22 cellular contexts compared by ENCODE assay signal in genomic region chr3:39196034-39196433, GRCh38. TPM values are rescaled to one million over a fixed set of nuclear protein-coding genes. Genes with fewer than 3 reads are reported as not detected.
A peak's percentile ranks its signal among the peaks of the same experiment; 100 is the strongest.
DNase-seq lines count a peak whose midpoint lies in the region; ATAC-seq, FAIRE-seq and TF ChIP-seq lines count a peak whose summit lies in the region.
"Had no signal": no experiment of that assay in that cellular context is flagged by ENCODE, and none has a peak within 500 bp of the region (broad histone marks: within the 10 kb centered on the region; RNA-seq: fewer than 3 reads in every experiment).

No MANE protein-coding gene starts in this region.

- H3K27me3 ChIP-seq in right atrium auricular region (no peaks in the 10 kb centered on the region), heart right ventricle (no peaks in the 10 kb centered on the region), astrocyte (ENCODE audit: insufficient read depth, low read length) (peaks cover 2% of the 10 kb centered on the region), parathyroid adenoma (ENCODE audit: control insufficient read depth, insufficient read depth, low read length) (no peaks in the 10 kb centered on the region)
- H3K27me3 ChIP-seq: BLaER1 treated with 17β-estradiol and CSF1 and Interleukin-3, amounts not matched to agents 10 nM and 100 nM; SJCRH30 had no signal

- no peaks in the 10 kb centered on the region for H4K20me1 ChIP-seq in astrocyte (ENCODE audit: insufficient read depth, low read length)
- H4K20me1 ChIP-seq: BLaER1 treated with 17β-estradiol and CSF1 and Interleukin-3, amounts not matched to agents 10 nM and 100 nM had no signal

- H3K79me2 ChIP-seq in astrocyte (ENCODE audit: insufficient read depth, low read length) (no peaks in the 10 kb centered on the region), parathyroid adenoma (no peaks in the 10 kb centered on the region)

- intact Hi-C loops in heart right ventricle (cut with DNase I), result no loop called here
- intact Hi-C loops in activated T-helper 1 cell treated with anti-CD3 and anti-CD28 coated beads, Interleukin-12 subunit alpha, Interleukin-12 subunit beta, Interleukin-2, Interleukin-4 antibody, amounts not matched to agents 30 ng/mL and 10 ng/mL and 1 ng/mL, durations not matched to agents 14 hours and 24 hours and 36 hours (cut with micrococcal nuclease), result no loop called here

- no peaks in the 10 kb centered on the region for H3K27me3 Mint-ChIP-seq in astrocyte (ENCODE audit: low read depth, unreplicated experiment)
- H3K27me3 Mint-ChIP-seq in activated T-helper 1 cell treated with anti-CD3 and anti-CD28 coated beads, Interleukin-12 subunit alpha, Interleukin-12 subunit beta, Interleukin-2, Interleukin-4 antibody, amounts not matched to agents 30 ng/mL and 10 ng/mL and 1 ng/mL, durations not matched to agents 14 hours and 24 hours and 36 hours (ENCODE audit: insufficient read depth), result peaks cover 23% of the 10 kb centered on the region
- H3K27me3 Mint-ChIP-seq: CD4-positive, alpha-beta T cell had no signal

- no peak for FAIRE-seq in astrocyte (lab: Jason Lieb, UNC)
- FAIRE-seq: A549, D721Med had no signal

- H3K4me1 ChIP-seq in right atrium auricular region (peaks cover 0 to 22% of the 10 kb centered on the region in 2 donors), heart right ventricle (peaks cover 0 to 20% (median 6%) of the 10 kb centered on the region in 9 donors), astrocyte (ENCODE audit: insufficient read depth, low read length) (peaks cover 10% of the 10 kb centered on the region), parathyroid adenoma (peaks cover 8% of the 10 kb centered on the region)
- H3K4me1 ChIP-seq: HAP-1 had no signal

- 81 to 83% methylated on average over 3 of the region's 3 CpGs for WGBS in heart right ventricle, 2 donors

- TF ChIP-seq CTCF in right atrium auricular region (IDR thresholded peaks at IDR 0.05) (no peak), heart right ventricle (IDR thresholded peaks at IDR 0.05) (no peak), astrocyte (IDR thresholded peaks at IDR 0.05; ENCODE audit: insufficient read depth, low read depth, low read length) (no peak), parathyroid adenoma (IDR thresholded peaks at IDR 0.05) (no peak)

- no peaks in the 10 kb centered on the region for H3K36me3 Mint-ChIP-seq in astrocyte (ENCODE audit: low read depth, unreplicated experiment)
- H3K36me3 Mint-ChIP-seq in activated T-helper 1 cell treated with anti-CD3 and anti-CD28 coated beads, Interleukin-12 subunit alpha, Interleukin-12 subunit beta, Interleukin-2, Interleukin-4 antibody, amounts not matched to agents 30 ng/mL and 10 ng/mL and 1 ng/mL, durations not matched to agents 14 hours and 24 hours and 36 hours (ENCODE audit: low read depth), result no peaks in the 10 kb centered on the region

- no peak overlapping the region for H3K9ac ChIP-seq in astrocyte (ENCODE audit: low read length)
- no peak overlapping the region for H3K9ac ChIP-seq in parathyroid adenoma
- H3K9ac ChIP-seq: BLaER1 treated with 17β-estradiol and CSF1 and Interleukin-3, amounts not matched to agents 10 nM and 100 nM; KMS-11 had no signal

- H3K9me3 ChIP-seq in right atrium auricular region (no peaks in the 10 kb centered on the region), heart right ventricle (no peaks in the 10 kb centered on the region), astrocyte (ENCODE audit: insufficient read depth, low read depth, low read length) (no peaks in the 10 kb centered on the region), parathyroid adenoma (ENCODE audit: control insufficient read depth, low read length) (no peaks in the 10 kb centered on the region)
- H3K9me3 ChIP-seq: A549, HAP-1, SJCRH30 had no signal

- H3K27ac ChIP-seq in right atrium auricular region, result peak overlapping the region; percentile 48 to 97
- peak overlapping the region in 5 of 10 donors; percentile 72 to 90 (median 82) for H3K27ac ChIP-seq in heart right ventricle
- no peak overlapping the region for H3K27ac ChIP-seq in astrocyte (ENCODE audit: low read depth, low read length)
- no peak overlapping the region for H3K27ac ChIP-seq in parathyroid adenoma
- H3K27ac ChIP-seq: A549; BLaER1 treated with 17β-estradiol and CSF1 and Interleukin-3, amounts not matched to agents 10 nM and 100 nM; KMS-11; SJCRH30 had no signal

- no peaks in the 10 kb centered on the region for H3K9me3 Mint-ChIP-seq in astrocyte (ENCODE audit: unreplicated experiment)
- H3K9me3 Mint-ChIP-seq in activated T-helper 1 cell treated with anti-CD3 and anti-CD28 coated beads, Interleukin-12 subunit alpha, Interleukin-12 subunit beta, Interleukin-2, Interleukin-4 antibody, amounts not matched to agents 30 ng/mL and 10 ng/mL and 1 ng/mL, durations not matched to agents 14 hours and 24 hours and 36 hours, result no peaks in the 10 kb centered on the region
- H3K9me3 Mint-ChIP-seq: CD4-positive, alpha-beta T cell had no signal

- no peak overlapping the region for H2AFZ ChIP-seq in astrocyte (ENCODE audit: low read depth, low read length)
- peak overlapping the region; percentile 66 for H2AFZ ChIP-seq in parathyroid adenoma

- no peak overlapping the region for H3K4me3 Mint-ChIP-seq in astrocyte (ENCODE audit: unreplicated experiment)
- no peak overlapping the region for H3K4me3 Mint-ChIP-seq in activated T-helper 1 cell treated with anti-CD3 and anti-CD28 coated beads, Interleukin-12 subunit alpha, Interleukin-12 subunit beta, Interleukin-2, Interleukin-4 antibody, amounts not matched to agents 30 ng/mL and 10 ng/mL and 1 ng/mL, durations not matched to agents 14 hours and 24 hours and 36 hours
- H3K4me3 Mint-ChIP-seq: CD4-positive, alpha-beta T cell had no signal

- H3K4me3 ChIP-seq in right atrium auricular region (no peak overlapping the region), heart right ventricle (no peak overlapping the region), astrocyte (ENCODE audit: insufficient read depth, low read depth, low read length) (no peak overlapping the region), parathyroid adenoma (ENCODE audit: low read depth, low read length) (no peak overlapping the region)
- H3K4me3 ChIP-seq: A549; BLaER1 treated with 17β-estradiol and CSF1 and Interleukin-3, amounts not matched to agents 10 nM and 100 nM; HAP-1; SJCRH30 had no signal

- peak overlapping the region; percentile 68 for H3K27ac Mint-ChIP-seq in astrocyte (ENCODE audit: unreplicated experiment)
- H3K27ac Mint-ChIP-seq in activated T-helper 1 cell treated with anti-CD3 and anti-CD28 coated beads, Interleukin-12 subunit alpha, Interleukin-12 subunit beta, Interleukin-2, Interleukin-4 antibody, amounts not matched to agents 30 ng/mL and 10 ng/mL and 1 ng/mL, durations not matched to agents 14 hours and 24 hours and 36 hours, result no peak overlapping the region
- H3K27ac Mint-ChIP-seq: CD4-positive, alpha-beta T cell had no signal

- ATAC-seq in heart right ventricle, result no peak
- ATAC-seq in HG03520 (IDR thresholded peaks at IDR 0.05; ENCODE audit: unreplicated experiment), result no peak

- H3K36me3 ChIP-seq in right atrium auricular region, result peaks cover 12% of the 10 kb centered on the region
- no peaks in the 10 kb centered on the region for H3K36me3 ChIP-seq in heart right ventricle
- no peaks in the 10 kb centered on the region for H3K36me3 ChIP-seq in astrocyte (ENCODE audit: insufficient read depth, low read length)
- H3K36me3 ChIP-seq in parathyroid adenoma (ENCODE audit: control insufficient read depth, insufficient read depth, low read length), result no peaks in the 10 kb centered on the region
- H3K36me3 ChIP-seq: BLaER1 treated with 17β-estradiol and CSF1 and Interleukin-3, amounts not matched to agents 10 nM and 100 nM; HAP-1; SJCRH30 had no signal

- DNase-seq in right atrium auricular region (ENCODE audit: low spot score), result no peak
- DNase-seq in heart right ventricle, result no peak
- no peak for DNase-seq in astrocyte (ENCODE audit: low read depth)
- no peak for DNase-seq in activated T-helper 1 cell treated with anti-CD3 and anti-CD28 coated beads, Interleukin-12 subunit alpha, Interleukin-12 subunit beta, Interleukin-2, Interleukin-4 antibody, amounts not matched to agents 30 ng/mL and 10 ng/mL and 1 ng/mL, durations not matched to agents 14 hours and 24 hours and 36 hours (ENCODE audit: low spot score)
- no peak for DNase-seq in NK-92 treated with Interleukin-12 subunit alpha and Interleukin-12 subunit beta, amount 100 ng/mL, for 24 hours (lab: John Stamatoyannopoulos, UW)
- DNase-seq: AML-193; CD4-positive, alpha-beta T cell; GOT3; IMR-90; MM.1S; NCI-H774; SJCRH30 had no signal

- H3K4me1 Mint-ChIP-seq in astrocyte (ENCODE audit: low read depth, unreplicated experiment), result peaks cover 38% of the 10 kb centered on the region
- H3K4me1 Mint-ChIP-seq in activated T-helper 1 cell treated with anti-CD3 and anti-CD28 coated beads, Interleukin-12 subunit alpha, Interleukin-12 subunit beta, Interleukin-2, Interleukin-4 antibody, amounts not matched to agents 30 ng/mL and 10 ng/mL and 1 ng/mL, durations not matched to agents 14 hours and 24 hours and 36 hours (ENCODE audit: low read depth), result peaks cover 18% of the 10 kb centered on the region

- H3K4me2 ChIP-seq in astrocyte (ENCODE audit: low read length), result no peak overlapping the region
- H3K4me2 ChIP-seq in parathyroid adenoma (ENCODE audit: low read length), result no peak overlapping the region
- H3K4me2 ChIP-seq: KMS-11 had no signal

RNA-seq across cellular contexts. Expression of gene XIRP1, which starts 3.6 kb away (rescaled TPM):
- total RNA-seq in right atrium auricular region, result 1,000 to 10,000 TPM in 1 of 2 donors, 100 to 1,000 TPM in 1; 319 to 1,274 TPM
- total RNA-seq in heart right ventricle, result 1,000 to 10,000 TPM in 2 of 10 donors, 100 to 1,000 TPM in 8; 277 to 1,691 (median 608) TPM
- 100 to 1,000 TPM; 404 to 586 TPM for polyA plus RNA-seq in heart right ventricle
- total RNA-seq in astrocyte, result 1.1 and 1.5 TPM in 2 replicates
- 2.4 and 3.0 TPM in 2 replicates for total RNA-seq in activated T-helper 1 cell treated with anti-CD3 and anti-CD28 coated beads, Interleukin-12 subunit alpha, Interleukin-12 subunit beta, Interleukin-2, Interleukin-4 antibody, amounts not matched to agents 30 ng/mL and 10 ng/mL and 1 ng/mL, durations not matched to agents 14 hours and 24 hours and 36 hours
- total RNA-seq: CD4-positive, alpha-beta T cell; Daoy; G401; PC-3 had no signal
- polyA plus RNA-seq: A549 had no signal

RNA-seq across cellular contexts. Expression of gene CSRNP1, which starts 42.6 kb away (rescaled TPM):
- total RNA-seq in right atrium auricular region (10 to 100 TPM; 48.0 to 49.5 TPM), heart right ventricle (10 to 100 TPM in 9 of 10 donors, 1 to 10 TPM in 1; 7.4 to 46.3 (median 17.7) TPM), astrocyte (42.3 and 47.0 TPM in 2 replicates)
- 10 to 100 TPM; 14.1 to 28.1 TPM for polyA plus RNA-seq in heart right ventricle
- 33.4 and 34.3 TPM in 2 replicates for total RNA-seq in activated T-helper 1 cell treated with anti-CD3 and anti-CD28 coated beads, Interleukin-12 subunit alpha, Interleukin-12 subunit beta, Interleukin-2, Interleukin-4 antibody, amounts not matched to agents 30 ng/mL and 10 ng/mL and 1 ng/mL, durations not matched to agents 14 hours and 24 hours and 36 hours

Comparison
In these comparisons a context has a peak if more than half of its experiments do, and no peak if none do; other contexts are left out.
1. H3K27ac ChIP-seq: peak in right atrium auricular region (2 of 2); none in astrocyte (single experiment) and parathyroid adenoma (single experiment).
2. RNA of gene XIRP1, which starts 3.6 kb away (total RNA-seq): 319 to 1,274 TPM in right atrium auricular region and 277 to 1,691 TPM in heart right ventricle; 2.4 to 3.0 TPM in activated T-helper 1 cell treated with anti-CD3 and anti-CD28 coated beads, Interleukin-12 subunit alpha, Interleukin-12 subunit beta, Interleukin-2, Interleukin-4 antibody, amounts not matched to agents 30 ng/mL and 10 ng/mL and 1 ng/mL, durations not matched to agents 14 hours and 24 hours and 36 hours and 1.1 to 1.5 TPM in astrocyte; every median in the first group is over 10 times any median in the second.